16 cellular contexts compared by ENCODE assay signal in genomic region chr15:44011238-44011873, GRCh38.
A peak's percentile ranks its signal among the peaks of the same experiment; 100 is the strongest.
DNase-seq lines count a peak whose midpoint lies in the region; TF ChIP-seq lines count a peak whose summit lies in the region.
"Had no signal": no experiment of that assay in that cellular context is flagged by ENCODE, and none has a peak within 500 bp of the region (broad histone marks: within the 10 kb centered on the region; RNA-seq: fewer than 3 reads in every experiment).

No MANE protein-coding gene starts in this region.

- H2AK5ac ChIP-seq in neuronal stem cell (ENCODE audit: low read depth, low read length): no peak overlapping the region

- no peak overlapping the region for H2BK5ac ChIP-seq in neuronal stem cell (ENCODE audit: low read length)

- H2BK12ac ChIP-seq in neuronal stem cell (ENCODE audit: low read length): no peak overlapping the region

- H3K9ac ChIP-seq in neuronal stem cell (ENCODE audit: low read depth, low read length, poor library complexity): no peak overlapping the region
- H3K9ac ChIP-seq: BLaER1 treated with 17β-estradiol and CSF1 and Interleukin-3, amounts not matched to agents 10 nM and 100 nM had no signal

- H3K79me1 ChIP-seq in neuronal stem cell (ENCODE audit: low read depth, low read length): no peaks in the 10 kb centered on the region

- peak overlapping the region; percentile 76 for H3K4me3 Mint-ChIP-seq in glutamatergic neuron (ENCODE audit: unreplicated experiment)
- H3K4me3 Mint-ChIP-seq: CD4-positive, CD25-positive, alpha-beta regulatory T cell had no signal

- H3K4ac ChIP-seq in neuronal stem cell (ENCODE audit: low read length): no peak overlapping the region

- no peak overlapping the region for H3K18ac ChIP-seq in neuronal stem cell (ENCODE audit: low read length)

- no peak overlapping the region for H3K4me3 ChIP-seq in neuronal stem cell (ENCODE audit: low read length in 2 of 2)
- H3K4me3 ChIP-seq: BLaER1 treated with 17β-estradiol and CSF1 and Interleukin-3, amounts not matched to agents 10 nM and 100 nM had no signal

- no peak overlapping the region for H3K4me2 ChIP-seq in neuronal stem cell (ENCODE audit: insufficient read depth, low read length, poor library complexity, severe bottlenecking)
- H3K4me2 ChIP-seq: BLaER1 treated with 17β-estradiol and CSF1 and Interleukin-3, amounts not matched to agents 10 nM and 100 nM had no signal

- H3K23ac ChIP-seq in neuronal stem cell (ENCODE audit: low read depth, low read length, poor library complexity): no peak overlapping the region

- DNase-seq in NCI-H2171 treated with DMSO at 0.1 percent for 48 hours (lab: John Stamatoyannopoulos, UW) (peak; percentile 38), NCI-H2171 (lab: John Stamatoyannopoulos, UW) (no peak), NCI-H524 (lab: John Stamatoyannopoulos, UW) (peak; percentile 51 to 60), glutamatergic neuron (peak; percentile 28), neuronal stem cell (ENCODE audit: low spot score) (no peak), caudate nucleus (lab: John Stamatoyannopoulos, UW) (no peak), NCI-H1417 (lab: John Stamatoyannopoulos, UW) (no peak), GM20000 (ENCODE audit: low spot score) (no peak)
- DNase-seq: 8988T; ACHN; Calu3; CD4-positive, CD25-positive, alpha-beta regulatory T cell; DMS153; DMS79 treated with DMSO at 0.1 percent for 48 hours; EL had no signal

- H3K27me3 Mint-ChIP-seq in glutamatergic neuron (ENCODE audit: unreplicated experiment): peaks cover 5% of the 10 kb centered on the region

- H3K27ac ChIP-seq in neuronal stem cell (replicated peaks; ENCODE audit: low read length) (no peak overlapping the region), caudate nucleus (ENCODE audit: low read depth, low read length) (no peak overlapping the region)
- H3K27ac ChIP-seq: BLaER1 treated with 17β-estradiol and CSF1 and Interleukin-3, amounts not matched to agents 10 nM and 100 nM had no signal

- no peaks in the 10 kb centered on the region for H3K27me3 ChIP-seq in neuronal stem cell (ENCODE audit: control insufficient read depth in 3 of 3, insufficient read depth in 3 of 3, low read depth in 1 of 3, low read length in 3 of 3)
- H3K27me3 ChIP-seq: BLaER1 treated with 17β-estradiol and CSF1 and Interleukin-3, amounts not matched to agents 10 nM and 100 nM had no signal

- no peak overlapping the region for H3K14ac ChIP-seq in neuronal stem cell (ENCODE audit: low read length)

- peak overlapping the region; percentile 0 for H2AFZ ChIP-seq in neuronal stem cell (ENCODE audit: low read length)

- H3K9me3 ChIP-seq in neuronal stem cell (replicated peaks in 1 of 2; ENCODE audit: control insufficient read depth in 2 of 2, insufficient read depth in 1 of 2, low read depth in 1 of 2, low read length in 2 of 2): no peaks in the 10 kb centered on the region
- H3K9me3 ChIP-seq: BLaER1 treated with 17β-estradiol and CSF1 and Interleukin-3, amounts not matched to agents 10 nM and 100 nM had no signal

- H2BK120ac ChIP-seq in neuronal stem cell (ENCODE audit: low read depth, low read length): no peak overlapping the region

- H3K4me1 Mint-ChIP-seq in glutamatergic neuron (ENCODE audit: low read depth, unreplicated experiment): peaks cover 39% of the 10 kb centered on the region

- H3K4me1 ChIP-seq in neuronal stem cell (ENCODE audit: control insufficient read depth in 2 of 2, insufficient read depth in 1 of 2, low read depth in 1 of 2, low read length in 2 of 2): peaks cover 3 to 13% of the 10 kb centered on the region in 2 donors
- H3K4me1 ChIP-seq: BLaER1 treated with 17β-estradiol and CSF1 and Interleukin-3, amounts not matched to agents 10 nM and 100 nM had no signal

- no peaks in the 10 kb centered on the region for H3K36me3 Mint-ChIP-seq in glutamatergic neuron (ENCODE audit: unreplicated experiment)
- H3K36me3 Mint-ChIP-seq: CD4-positive, CD25-positive, alpha-beta regulatory T cell had no signal

- H3K27ac Mint-ChIP-seq in glutamatergic neuron (ENCODE audit: unreplicated experiment): peak overlapping the region; percentile 100
- H3K27ac Mint-ChIP-seq: CD4-positive, CD25-positive, alpha-beta regulatory T cell had no signal

- no peak overlapping the region for H4K8ac ChIP-seq in neuronal stem cell (ENCODE audit: low read depth, low read length)

- no peak overlapping the region for H2BK15ac ChIP-seq in neuronal stem cell (ENCODE audit: low read length)

- H3K9me3 Mint-ChIP-seq in glutamatergic neuron (ENCODE audit: unreplicated experiment): peaks cover 9% of the 10 kb centered on the region

- no peaks in the 10 kb centered on the region for H3K36me3 ChIP-seq in neuronal stem cell (replicated peaks in 1 of 2; ENCODE audit: control insufficient read depth in 2 of 2, insufficient read depth in 2 of 2, low read length in 2 of 2)
- H3K36me3 ChIP-seq: BLaER1 treated with 17β-estradiol and CSF1 and Interleukin-3, amounts not matched to agents 10 nM and 100 nM had no signal

- no CpG with 5 or more reads among the region's 5 CpGs for WGBS in neuronal stem cell (ENCODE audit: extremely low coverage in 2 of 2, insufficient read length in 2 of 2, insufficient replicate concordance in 1 of 2), 2 donors

- H4K91ac ChIP-seq in neuronal stem cell (ENCODE audit: low read depth, low read length, poor library complexity): no peak overlapping the region

- TF ChIP-seq CTCF in glutamatergic neuron (IDR thresholded peaks at IDR 0.05; ENCODE audit: partially characterized antibody, unreplicated experiment): no peak
- no peak for TF ChIP-seq CTCF in GM20000 (IDR thresholded peaks at IDR 0.05; ENCODE audit: extremely low read depth, missing control alignments)

Comparison
In these comparisons a context has a peak if more than half of its experiments do, and no peak if none do; other contexts are left out.
1. DNase-seq: peak in NCI-H2171 treated with DMSO at 0.1 percent for 48 hours (single experiment), NCI-H524 (2 of 2) and glutamatergic neuron (single experiment); none in NCI-H2171 (single experiment), neuronal stem cell (single experiment), caudate nucleus (0 of 61), NCI-H1417 (0 of 3) and GM20000 (single experiment).